Comparison of ENCODE assay signal across 1 cellular context in the genomic region with DNA sequence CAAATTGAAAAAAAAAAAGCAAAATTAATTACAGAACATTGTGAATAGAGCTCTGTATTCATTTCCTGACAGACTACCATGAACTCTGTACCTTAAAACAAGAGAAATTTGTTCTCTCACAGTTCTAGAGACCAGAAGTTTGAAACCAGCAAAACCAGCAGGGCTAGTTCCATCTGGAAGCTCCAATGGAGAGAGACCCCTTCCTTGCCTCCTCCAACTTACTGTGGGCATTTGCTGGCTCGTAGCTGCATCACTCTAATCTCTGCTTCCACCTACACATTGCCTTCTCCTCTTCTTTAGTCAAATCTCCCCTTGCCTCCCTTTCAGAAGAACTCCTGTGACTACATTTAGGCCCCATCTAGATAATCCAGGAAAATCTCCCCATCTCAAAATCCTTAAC.
TF ChIP-seq lines count a peak whose summit lies in the region.

No MANE protein-coding gene starts in this region.

TF ChIP-seq in GM23338, 12 proteins besides CTCF, POLR2A, EP300 and RAD21:
- TF ChIP-seq REST (IDR thresholded peaks at IDR 0.05; ENCODE audit: unreplicated experiment) (no peak), EZH2phosphoT487 (IDR thresholded peaks at IDR 0.05; ENCODE audit: unreplicated experiment) (no peak), STAT1 (IDR thresholded peaks at IDR 0.05; ENCODE audit: unreplicated experiment) (no peak), NANOG (IDR thresholded peaks at IDR 0.05; ENCODE audit: borderline replicate concordance) (no peak), EZH2 (IDR thresholded peaks at IDR 0.05; ENCODE audit: low read depth, unreplicated experiment) (no peak), JUNB (IDR thresholded peaks at IDR 0.05; ENCODE audit: unreplicated experiment) (no peak), POLR2AphosphoS5 (IDR thresholded peaks at IDR 0.05; ENCODE audit: low read depth) (no peak), ZNF331 (CRISPR knock-in tag; IDR thresholded peaks at IDR 0.05; ENCODE audit: low read depth) (no peak)
- TF ChIP-seq, protein P1, sequence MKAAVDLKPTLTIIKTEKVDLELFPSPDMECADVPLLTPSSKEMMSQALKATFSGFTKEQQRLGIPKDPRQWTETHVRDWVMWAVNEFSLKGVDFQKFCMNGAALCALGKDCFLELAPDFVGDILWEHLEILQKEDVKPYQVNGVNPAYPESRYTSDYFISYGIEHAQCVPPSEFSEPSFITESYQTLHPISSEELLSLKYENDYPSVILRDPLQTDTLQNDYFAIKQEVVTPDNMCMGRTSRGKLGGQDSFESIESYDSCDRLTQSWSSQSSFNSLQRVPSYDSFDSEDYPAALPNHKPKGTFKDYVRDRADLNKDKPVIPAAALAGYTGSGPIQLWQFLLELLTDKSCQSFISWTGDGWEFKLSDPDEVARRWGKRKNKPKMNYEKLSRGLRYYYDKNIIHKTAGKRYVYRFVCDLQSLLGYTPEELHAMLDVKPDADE (IDR thresholded peaks at IDR 0.05) = no peak
